Comparison of ENCODE assay signal across 24 cellular contexts in the genomic region with DNA sequence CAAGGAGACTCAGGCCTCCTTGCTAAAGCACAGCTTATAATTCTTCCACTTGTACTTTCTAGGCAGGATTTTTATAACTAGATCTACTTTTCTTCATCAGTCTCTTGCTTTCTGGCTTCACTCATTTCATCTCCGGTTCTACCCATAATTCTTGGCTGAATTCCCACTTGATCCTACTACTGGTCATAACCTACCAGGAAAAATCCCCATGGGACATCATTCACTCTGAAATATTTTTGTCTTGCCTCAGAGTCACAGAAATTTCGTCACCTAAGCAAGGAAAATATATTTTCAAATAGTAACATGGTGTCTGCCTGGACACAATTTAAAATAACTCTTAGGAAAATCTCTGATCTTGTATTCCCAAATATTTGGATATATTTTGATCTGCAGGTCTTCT.
"Had no signal": no experiment of that assay in that cellular context is flagged by ENCODE, and none has a peak within 500 bp of the region (broad histone marks: within the 10 kb centered on the region; RNA-seq: fewer than 3 reads in every experiment).

No MANE protein-coding gene starts in this region.

- FAIRE-seq: keratinocyte, small intestine, urothelium cell line had no signal

- H3K4me3 ChIP-seq: hepatocyte, left lung, lower lobe of right lung, ovary, right atrium auricular region, right lobe of liver, spleen, suprapubic skin, thoracic aorta, tibial artery, upper lobe of right lung had no signal

- DNase-seq: left colon; left lung; lower lobe of right lung; mesendoderm; naive thymus-derived CD4-positive, alpha-beta T cell; ovary; right lobe of liver; small intestine; spleen; stimulated activated CD4-positive, alpha-beta T cell treated with anti-CD3 and anti-CD28 coated beads, Interleukin-4, amount 100 ng/mL, for 24 hours; stimulated activated naive CD4-positive, alpha-beta T cell; tibial artery; upper lobe of right lung had no signal

- H3K36me3 Mint-ChIP-seq: mesothelial cell of epicardium; naive thymus-derived CD4-positive, alpha-beta T cell; natural killer cell treated with Interleukin-12 subunit alpha and Interleukin-12 subunit beta and Interleukin-15 and Interleukin-18, amount 100 ng/mL, for 72 hours; stimulated activated effector memory CD8-positive, alpha-beta T cell treated with anti-CD3 and anti-CD28 coated beads, Interleukin-12 subunit alpha, Interleukin-12 subunit beta, amount 100 ng/mL, for 72 hours had no signal

- H3K4me3 Mint-ChIP-seq: mesothelial cell of epicardium; naive thymus-derived CD4-positive, alpha-beta T cell; natural killer cell treated with Interleukin-12 subunit alpha and Interleukin-12 subunit beta and Interleukin-15 and Interleukin-18, amount 100 ng/mL, for 72 hours; stimulated activated effector memory CD8-positive, alpha-beta T cell treated with anti-CD3 and anti-CD28 coated beads, Interleukin-12 subunit alpha, Interleukin-12 subunit beta, amount 100 ng/mL, for 72 hours; stimulated activated naive CD8-positive, alpha-beta T cell treated with anti-CD3 and anti-CD28 coated beads, Interleukin-15, Interleukin-2, amounts not matched to agents 100 ng/mL and 50 ng/mL, for 24 hours had no signal

- H3K27ac Mint-ChIP-seq: mesothelial cell of epicardium; naive thymus-derived CD4-positive, alpha-beta T cell; natural killer cell treated with Interleukin-12 subunit alpha and Interleukin-12 subunit beta and Interleukin-15 and Interleukin-18, amount 100 ng/mL, for 72 hours; stimulated activated effector memory CD8-positive, alpha-beta T cell treated with anti-CD3 and anti-CD28 coated beads, Interleukin-12 subunit alpha, Interleukin-12 subunit beta, amount 100 ng/mL, for 72 hours; stimulated activated naive CD8-positive, alpha-beta T cell treated with anti-CD3 and anti-CD28 coated beads, Interleukin-15, Interleukin-2, amounts not matched to agents 100 ng/mL and 50 ng/mL, for 24 hours had no signal

- H3K27me3 Mint-ChIP-seq: naive thymus-derived CD4-positive, alpha-beta T cell; progenitor cell of endocrine pancreas; stimulated activated naive CD8-positive, alpha-beta T cell treated with anti-CD3 and anti-CD28 coated beads, Interleukin-15, Interleukin-2, amounts not matched to agents 100 ng/mL and 50 ng/mL, for 24 hours had no signal

- H3K4me1 Mint-ChIP-seq: mesothelial cell of epicardium; naive thymus-derived CD4-positive, alpha-beta T cell; stimulated activated effector memory CD8-positive, alpha-beta T cell treated with anti-CD3 and anti-CD28 coated beads, Interleukin-12 subunit alpha, Interleukin-12 subunit beta, amount 100 ng/mL, for 72 hours had no signal

- ATAC-seq: left colon; left lung; lower lobe of right lung; naive thymus-derived CD4-positive, alpha-beta T cell; natural killer cell treated with Interleukin-12 subunit alpha and Interleukin-12 subunit beta and Interleukin-15 and Interleukin-18, amount 100 ng/mL, for 72 hours; right lobe of liver; stimulated activated effector memory CD8-positive, alpha-beta T cell treated with anti-CD3 and anti-CD28 coated beads, Interleukin-12 subunit alpha, Interleukin-12 subunit beta, amount 100 ng/mL, for 72 hours; upper lobe of right lung had no signal
